In genomic region chr4:57163530-57164459, GRCh38 we compare ENCODE assay signal across 8 cellular contexts. TPM values are rescaled to one million over a fixed set of nuclear protein-coding genes. Genes with fewer than 3 reads are reported as not detected.
DNase-seq lines count a peak whose midpoint lies in the region; FAIRE-seq and TF ChIP-seq lines count a peak whose summit lies in the region.

No MANE protein-coding gene starts in this region.

- H3K4me3 Mint-ChIP-seq in neural progenitor cell = peak overlapping the region; percentile 85

- TF ChIP-seq EP300 in stomach (IDR thresholded peaks at IDR 0.05) = no peak

- H3K36me3 Mint-ChIP-seq in neural progenitor cell = no peaks in the 10 kb centered on the region

- H2AFZ ChIP-seq in neural progenitor cell (replicated peaks) = peak overlapping the region; percentile 89

- no peak for TF ChIP-seq POLR2A in H54 (IDR thresholded peaks at IDR 0.05; ENCODE audit: low read depth, low read length)
- TF ChIP-seq POLR2A in stomach (IDR thresholded peaks at IDR 0.05) = no peak

- FAIRE-seq in H54 (lab: Jason Lieb, UNC) = no peak

- peaks cover 3% of the 10 kb centered on the region for H3K9me3 Mint-ChIP-seq in neural progenitor cell

- peaks cover 10% of the 10 kb centered on the region for H3K27me3 Mint-ChIP-seq in neural progenitor cell (ENCODE audit: insufficient read depth, low read depth)

- TF ChIP-seq CTCF in LNCaP clone FGC (IDR thresholded peaks at IDR 0.05; ENCODE audit: control insufficient read depth, extremely low read depth, insufficient read depth) (peak; percentile 99), neural progenitor cell (IDR thresholded peaks at IDR 0.05) (peak; percentile 64), stomach (IDR thresholded peaks at IDR 0.05) (peak in 5 of 7 experiments; percentile 45 to 93 (median 84))

- no peaks in the 10 kb centered on the region for H4K20me1 ChIP-seq in neural progenitor cell (ENCODE audit: low read depth)

- H3K4me3 ChIP-seq in LNCaP clone FGC (ENCODE audit: low read depth, low read length) = peak overlapping the region; percentile 59
- peak overlapping the region; percentile 59 for H3K4me3 ChIP-seq in neural progenitor cell
- peak overlapping the region; percentile 55 to 67 (median 61) for H3K4me3 ChIP-seq in stomach

- H3K4me2 ChIP-seq in neural progenitor cell = peak overlapping the region; percentile 91

- no peaks in the 10 kb centered on the region for H3K9me3 ChIP-seq in neural progenitor cell (ENCODE audit: low read depth)
- no peaks in the 10 kb centered on the region for H3K9me3 ChIP-seq in stomach

- no peak overlapping the region for H3K9ac ChIP-seq in neural progenitor cell

- 2 to 3% (median 3%) methylated on average over 47 to 61 of the region's 61 CpGs for WGBS in stomach, 5 donors

- intact Hi-C loops in stomach (cut with DNase I; ENCODE audit: low total_unique reads) = no loop called here

- no peaks in the 10 kb centered on the region for H3K4me1 ChIP-seq in neural progenitor cell
- peaks cover 4 to 14% (median 9%) of the 10 kb centered on the region in 4 donors for H3K4me1 ChIP-seq in stomach

- H3K27ac ChIP-seq in neural progenitor cell = no peak overlapping the region
- peak overlapping the region; percentile 19 to 79 (median 61) for H3K27ac ChIP-seq in stomach

- H3K4me1 Mint-ChIP-seq in neural progenitor cell = peaks cover 17% of the 10 kb centered on the region

- H3K27ac Mint-ChIP-seq in neural progenitor cell = no peak overlapping the region

- H3K27me3 ChIP-seq in neural progenitor cell = peaks cover 20% of the 10 kb centered on the region
- peaks cover 0 to 4% (median 2%) of the 10 kb centered on the region in 3 donors for H3K27me3 ChIP-seq in stomach

- DNase-seq in ELF-1 (ENCODE audit: low read depth, low spot score) (peak; percentile 97), H54 (ENCODE audit: insufficient read length, low spot score) (peak; percentile 47), LNCaP clone FGC (ENCODE audit: low read depth) (peak; percentile 44), SHP77 (lab: John Stamatoyannopoulos, UW) (peak; percentile 86 to 87), foreskin melanocyte (peak; percentile 73), neural progenitor cell (ENCODE audit: low spot score) (peak; percentile 89), stomach (peak; percentile 77)
- DNase-seq in activated gamma-delta T cell treated with anti-CD3 and anti-CD28 coated beads, Interleukin-2, amount 50 U/mL, for 16 hours (ENCODE audit: low read depth) = peak; percentile 48

- no peaks in the 10 kb centered on the region for H3K79me2 ChIP-seq in neural progenitor cell (ENCODE audit: low read depth)

- H3K36me3 ChIP-seq in neural progenitor cell (no peaks in the 10 kb centered on the region), stomach (no peaks in the 10 kb centered on the region)

- H3F3A ChIP-seq in neural progenitor cell (ENCODE audit: low read depth) = no peaks in the 10 kb centered on the region

RNA-seq across cellular contexts. Expression of gene IGFBP7, which starts 53.6 kb away (rescaled TPM):
- 0.86 and 1.5 TPM in 2 replicates for total RNA-seq in neural progenitor cell (ENCODE audit: low replicate concordance)
- 100 to 1,000 TPM; 188 to 972 (median 281) TPM for total RNA-seq in stomach
- 100 to 1,000 TPM in 1 of 3 donors, 10 to 100 TPM in 2; 71.8 to 199 (median 85.9) TPM for polyA plus RNA-seq in stomach

Comparison
In these comparisons a context has a peak if more than half of its experiments do, and no peak if none do; other contexts are left out.
1. DNase-seq: peak in every context shown above with its lines; median percentile 97 in ELF-1; 89 in neural progenitor cell; 86 in SHP77; 77 in stomach; 73 in foreskin melanocyte; 48 in activated gamma-delta T cell treated with anti-CD3 and anti-CD28 coated beads, Interleukin-2, amount 50 U/mL, for 16 hours; 47 in H54; 44 in LNCaP clone FGC.
2. RNA of gene IGFBP7, which starts 53.6 kb away (total RNA-seq): 188 to 972 TPM in stomach; 0.86 to 1.5 TPM in neural progenitor cell; every median in the first group is over 10 times any median in the second.
3. Peak in every context shown above with its lines, with median percentiles within 50 percentile points of each other: H3K4me3 ChIP-seq and CTCF ChIP-seq.